In genomic region chr20:20463933-20464374, GRCh38 we compare ENCODE assay signal across 10 cellular contexts.
DNase-seq lines count a peak whose midpoint lies in the region; ATAC-seq and TF ChIP-seq lines count a peak whose summit lies in the region.
"Had no signal": no experiment of that assay in that cellular context is flagged by ENCODE, and none has a peak within 500 bp of the region (broad histone marks: within the 10 kb centered on the region; RNA-seq: fewer than 3 reads in every experiment).

No MANE protein-coding gene starts in this region.

- H3K4me3 Mint-ChIP-seq in natural killer cell treated with Interleukin-12 subunit alpha and Interleukin-12 subunit beta and Interleukin-15 and Interleukin-18, amount 100 ng/mL, for 72 hours, result no peak overlapping the region

- no peak for DNase-seq in left ventricle myocardium superior
- no peak for DNase-seq in left ventricle myocardium inferior
- peak; percentile 62 for DNase-seq in M059J (ENCODE audit: low read depth)
- no peak for DNase-seq in LoVo (ENCODE audit: low spot score)
- DNase-seq in left lung, result no peak
- no peak for DNase-seq in natural killer cell treated with Interleukin-12 subunit alpha and Interleukin-12 subunit beta and Interleukin-15 and Interleukin-18, amount 100 ng/mL, for 72 hours (ENCODE audit: low spot score)
- DNase-seq in activated effector memory CD4-positive, alpha-beta T cell treated with anti-CD3 and anti-CD28 coated beads, Interleukin-2, amount 50 U/mL, for 16 hours, result no peak
- DNase-seq: activated effector memory CD4-positive, alpha-beta T cell treated with Interleukin-2 at 50 U/mL for 16 hours; uterus had no signal

- H3K9me3 Mint-ChIP-seq in natural killer cell treated with Interleukin-12 subunit alpha and Interleukin-12 subunit beta and Interleukin-15 and Interleukin-18, amount 100 ng/mL, for 72 hours, result no peaks in the 10 kb centered on the region

- H3K27me3 ChIP-seq in left ventricle myocardium inferior (ENCODE audit: low read depth) (no peaks in the 10 kb centered on the region), ectodermal cell (ENCODE audit: control insufficient read depth, insufficient read depth, low read length, poor library complexity, severe bottlenecking) (no peaks in the 10 kb centered on the region), left lung (no peaks in the 10 kb centered on the region)
- H3K27me3 ChIP-seq: uterus had no signal

- ATAC-seq in left ventricle myocardium superior, result peak; percentile 25
- no peak for ATAC-seq in left lung
- no peak for ATAC-seq in natural killer cell treated with Interleukin-12 subunit alpha and Interleukin-12 subunit beta and Interleukin-15 and Interleukin-18, amount 100 ng/mL, for 72 hours

- WGBS in ectodermal cell, 2 experiments, result 0% methylated on average over 9 of the region's 9 CpGs

- H3K9me3 ChIP-seq in left ventricle myocardium inferior (replicated peaks) (no peaks in the 10 kb centered on the region), ectodermal cell (ENCODE audit: control insufficient read depth, low read length) (no peaks in the 10 kb centered on the region), left lung (no peaks in the 10 kb centered on the region)
- H3K9me3 ChIP-seq: uterus had no signal

- peaks cover 8% of the 10 kb centered on the region for H3K4me1 ChIP-seq in left ventricle myocardium inferior
- peaks cover 53% of the 10 kb centered on the region for H3K4me1 ChIP-seq in ectodermal cell (ENCODE audit: control insufficient read depth, insufficient read depth, low read length)
- no peaks in the 10 kb centered on the region for H3K4me1 ChIP-seq in left lung
- H3K4me1 ChIP-seq: uterus had no signal

- TF ChIP-seq CTCF in left ventricle myocardium inferior (IDR thresholded peaks at IDR 0.05; ENCODE audit: borderline replicate concordance) (no peak), left lung (IDR thresholded peaks at IDR 0.05) (no peak)

- no peaks in the 10 kb centered on the region for H3K27me3 Mint-ChIP-seq in natural killer cell treated with Interleukin-12 subunit alpha and Interleukin-12 subunit beta and Interleukin-15 and Interleukin-18, amount 100 ng/mL, for 72 hours

- no peak overlapping the region for H3K4me3 ChIP-seq in left ventricle myocardium inferior
- H3K4me3 ChIP-seq in ectodermal cell (ENCODE audit: insufficient read depth, low read depth, low read length), result no peak overlapping the region
- no peak overlapping the region for H3K4me3 ChIP-seq in left lung
- H3K4me3 ChIP-seq: uterus had no signal

- intact Hi-C loops in left ventricle myocardium superior (cut with micrococcal nuclease) (no loop called here), left ventricle myocardium inferior (cut with micrococcal nuclease) (no loop called here), left lung (cut with DNase I) (no loop called here)

- peaks cover 12 to 17% of the 10 kb centered on the region in 2 donors for H3K4me1 Mint-ChIP-seq in natural killer cell treated with Interleukin-12 subunit alpha and Interleukin-12 subunit beta and Interleukin-15 and Interleukin-18, amount 100 ng/mL, for 72 hours (ENCODE audit: low read depth in 2 of 2)

- H3K27ac ChIP-seq in left ventricle myocardium inferior (replicated peaks), result no peak overlapping the region
- peak overlapping the region; percentile 85 for H3K27ac ChIP-seq in ectodermal cell (ENCODE audit: insufficient read depth, low read depth, low read length, poor library complexity, severe bottlenecking)
- H3K27ac ChIP-seq in left lung, result no peak overlapping the region
- H3K27ac ChIP-seq: uterus had no signal

- H3K36me3 Mint-ChIP-seq in natural killer cell treated with Interleukin-12 subunit alpha and Interleukin-12 subunit beta and Interleukin-15 and Interleukin-18, amount 100 ng/mL, for 72 hours, result peaks cover 7% of the 10 kb centered on the region

- H3K36me3 ChIP-seq in left ventricle myocardium inferior, result peaks cover 3% of the 10 kb centered on the region
- H3K36me3 ChIP-seq in ectodermal cell (ENCODE audit: control insufficient read depth, insufficient read depth, low read length), result no peaks in the 10 kb centered on the region
- H3K36me3 ChIP-seq in left lung, result peaks cover 0 to 68% of the 10 kb centered on the region in 2 donors
- H3K36me3 ChIP-seq: uterus had no signal

- no peak overlapping the region for H3K27ac Mint-ChIP-seq in natural killer cell treated with Interleukin-12 subunit alpha and Interleukin-12 subunit beta and Interleukin-15 and Interleukin-18, amount 100 ng/mL, for 72 hours
